Comparison of ENCODE assay signal across 9 cellular contexts in genomic region chr4:48483777-48484493, GRCh38. TPM values are rescaled to one million over a fixed set of nuclear protein-coding genes. Genes with fewer than 3 reads are reported as not detected.
DNase-seq lines count a peak whose midpoint lies in the region; FAIRE-seq and TF ChIP-seq lines count a peak whose summit lies in the region.
"Had no signal": no experiment of that assay in that cellular context is flagged by ENCODE, and none has a peak within 500 bp of the region (broad histone marks: within the 10 kb centered on the region; RNA-seq: fewer than 3 reads in every experiment).

No MANE protein-coding gene starts in this region.

- H3K27me3 ChIP-seq in SJSA1 (replicated peaks) (peaks cover 8% of the 10 kb centered on the region; the same call in 1 of the 2 replicates), trophoblast cell (ENCODE audit: insufficient read depth, low read length) (peaks cover 28% of the 10 kb centered on the region)

- H3K4me3 ChIP-seq in SJSA1 (peak overlapping the region; percentile 40), trophoblast cell (ENCODE audit: low read depth, low read length) (peak overlapping the region; percentile 38)

- H3K14ac ChIP-seq in trophoblast cell (ENCODE audit: low read length) = no peak overlapping the region

- H3K4me1 ChIP-seq in SJSA1 (replicated peaks) (0 out of 2 replicates have a peak, but pooled peaks cover 4% of the 10 kb centered on the region), trophoblast cell (ENCODE audit: control insufficient read depth in 1 of 2, insufficient read depth in 2 of 2, low read length in 2 of 2) (peaks cover 3 to 6% of the 10 kb centered on the region in 2 experiments)

- peak overlapping the region; percentile 72 for H2AFZ ChIP-seq in trophoblast cell (ENCODE audit: insufficient read depth, low read length, poor library complexity)

- no peak for FAIRE-seq in RCC 7860 (lab: Jason Lieb, UNC)
- FAIRE-seq: endometrium had no signal

- H3K9ac ChIP-seq in trophoblast cell (ENCODE audit: low read length) = no peak overlapping the region

- H3K4me2 ChIP-seq in trophoblast cell (ENCODE audit: low read length) = peak overlapping the region; percentile 73

- H4K91ac ChIP-seq in trophoblast cell (ENCODE audit: low read depth, low read length) = no peak overlapping the region

- no peak overlapping the region for H3K4ac ChIP-seq in trophoblast cell (ENCODE audit: low read depth, low read length)

- no peak for TF ChIP-seq POLR2A in erythroblast (IDR thresholded peaks at IDR 0.05; ENCODE audit: low read length)

- no peak overlapping the region for H2BK120ac ChIP-seq in trophoblast cell (ENCODE audit: insufficient read depth, low read length, poor library complexity)

- H3K36me3 ChIP-seq in SJSA1 (no peaks in the 10 kb centered on the region), trophoblast cell (ENCODE audit: control insufficient read depth in 1 of 2, insufficient read depth in 2 of 2, low read length in 2 of 2) (no peaks in the 10 kb centered on the region)

- H3K79me1 ChIP-seq in trophoblast cell (ENCODE audit: low read length) = no peaks in the 10 kb centered on the region

- H3K23ac ChIP-seq in trophoblast cell (ENCODE audit: low read length) = no peak overlapping the region

- H2BK12ac ChIP-seq in trophoblast cell (ENCODE audit: low read length) = no peak overlapping the region

- H2BK5ac ChIP-seq in trophoblast cell (ENCODE audit: low read depth, low read length, poor library complexity) = no peak overlapping the region

- H4K8ac ChIP-seq in trophoblast cell (ENCODE audit: low read depth, low read length) = no peak overlapping the region

- H3K79me2 ChIP-seq in trophoblast cell (ENCODE audit: control insufficient read depth, insufficient read depth, low read length, poor library complexity) = no peaks in the 10 kb centered on the region

- H3K27ac ChIP-seq in SJSA1 (no peak overlapping the region), trophoblast cell (ENCODE audit: low read depth, low read length) (no peak overlapping the region)

- WGBS in trophoblast cell (ENCODE audit: extremely low coverage, insufficient coverage, insufficient read length) = no CpG with 5 or more reads among the region's 66 CpGs

- H3K9me3 ChIP-seq in SJSA1 (replicated peaks) (no peaks in the 10 kb centered on the region), trophoblast cell (ENCODE audit: insufficient read depth, low read depth, low read length) (peaks cover 11% of the 10 kb centered on the region)

- no peak overlapping the region for H3K18ac ChIP-seq in trophoblast cell (ENCODE audit: low read length)

- H2AK5ac ChIP-seq in trophoblast cell (ENCODE audit: low read length) = no peak overlapping the region

- no peak overlapping the region for H4K12ac ChIP-seq in trophoblast cell (ENCODE audit: low read depth, low read length)

- DNase-seq in ELF-1 (ENCODE audit: low read depth, low spot score) (peak; percentile 47), SJSA1 (ENCODE audit: low read depth in 1 of 2, low spot score in 2 of 2) (no peak), erythroblast (lab: John Stamatoyannopoulos, UW) (peak; percentile 50 to 51), trophoblast cell (no peak), medulla oblongata (ENCODE audit: extremely low spot score) (no peak), NCI-H510A treated with DMSO at 0.1 percent for 48 hours (lab: John Stamatoyannopoulos, UW) (no peak), SIG-M5 treated with dmso at 0.1 percent for 504 hours (lab: John Stamatoyannopoulos, UW; ENCODE audit: unreplicated experiment) (no peak), RCC 7860 (ENCODE audit: low spot score) (no peak)

RNA-seq across cellular contexts. Expression of gene SLC10A4, which starts 0.8 kb away (rescaled TPM):
- total RNA-seq in SJSA1 (2014; rRNA removed; shearing (Covaris generic)) = not detected in 2 replicates
- 0.32 and 0.33 TPM in 2 replicates for polyA plus RNA-seq in trophoblast cell (2013)

RNA-seq across cellular contexts. Expression of gene ZAR1, which starts 6.1 kb away (rescaled TPM):
- not detected in 2 replicates for total RNA-seq in SJSA1 (2014; rRNA removed; shearing (Covaris generic))
- not detected in 2 replicates for polyA plus RNA-seq in trophoblast cell (2013)

Comparison
In these comparisons a context has a peak if more than half of its experiments do, and no peak if none do; other contexts are left out.
1. DNase-seq: peak in ELF-1 (single experiment) and erythroblast (2 of 2); none in SJSA1 (0 of 2), trophoblast cell (0 of 2), medulla oblongata (single experiment), NCI-H510A treated with DMSO at 0.1 percent for 48 hours (single experiment), SIG-M5 treated with dmso at 0.1 percent for 504 hours (single experiment) and RCC 7860 (single experiment).